8 cellular contexts compared by ENCODE assay signal in the genomic region with DNA sequence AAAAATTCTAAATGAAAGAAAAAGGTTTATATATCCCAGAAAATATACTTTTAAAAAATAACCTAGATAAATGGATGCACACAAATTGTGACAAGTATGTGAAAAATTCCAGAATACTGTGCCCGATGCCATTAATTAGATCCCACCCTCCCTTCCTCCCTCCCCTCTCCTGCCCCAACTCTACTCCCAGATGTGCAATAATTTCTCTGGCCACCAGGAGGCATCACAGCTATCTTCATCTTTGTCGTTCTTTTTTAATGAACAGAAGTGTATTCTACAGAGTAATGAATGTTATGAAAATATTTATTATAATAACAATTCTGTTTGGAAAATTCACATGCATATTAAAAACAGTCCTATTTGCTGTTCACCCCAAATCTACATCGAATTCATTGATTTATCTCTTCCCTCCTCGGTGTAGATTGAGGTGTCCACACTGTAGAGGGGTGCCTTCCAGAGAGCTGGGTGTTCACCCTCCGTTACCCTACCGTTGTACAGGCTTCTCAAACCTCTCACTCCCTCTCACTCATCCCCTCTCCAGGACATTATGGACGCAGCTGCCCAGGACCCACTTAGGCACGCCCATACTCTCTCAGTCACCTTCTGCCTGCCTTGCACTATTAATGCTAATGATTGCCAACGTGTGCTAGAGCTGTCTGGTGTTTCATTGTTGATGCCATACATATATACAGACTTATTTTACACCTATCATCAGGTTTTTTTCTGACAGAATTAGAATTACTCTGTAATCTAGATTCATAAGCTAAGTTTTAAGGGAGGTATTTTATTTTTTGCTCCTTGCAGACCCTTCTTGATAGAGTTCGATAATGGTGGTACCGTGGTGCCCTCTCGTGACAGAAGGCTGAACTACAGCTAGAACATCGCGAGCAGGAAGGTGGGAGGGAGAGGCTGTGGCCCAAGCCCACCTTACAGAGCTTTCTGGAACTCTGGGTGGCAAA. TPM values are rescaled to one million over a fixed set of nuclear protein-coding genes. Genes with fewer than 3 reads are reported as not detected.
DNase-seq lines count a peak whose midpoint lies in the region; ATAC-seq lines count a peak whose summit lies in the region.

No MANE protein-coding gene starts in this region.

- no CpG with 5 or more reads among the region's 14 CpGs for WGBS in mesendoderm (ENCODE audit: extremely low coverage, insufficient coverage, low lambda C conversion rate)

- no peaks in the 10 kb centered on the region for H3K79me2 ChIP-seq in ACC112 (ENCODE audit: control insufficient read depth, insufficient read depth, low read length, unreplicated experiment)
- H3K79me2 ChIP-seq in mesendoderm (ENCODE audit: control insufficient read depth, insufficient read depth, low read length) = no peaks in the 10 kb centered on the region

- H3K27ac ChIP-seq in ACC112 (ENCODE audit: low read depth, low read length) (no peak overlapping the region), mesendoderm (ENCODE audit: low read depth, low read length) (no peak overlapping the region)

- H3K4ac ChIP-seq in mesendoderm (ENCODE audit: low read depth, low read length) = no peak overlapping the region

- H3K18ac ChIP-seq in mesendoderm (ENCODE audit: low read length) = no peak overlapping the region

- no peak overlapping the region for H2AK5ac ChIP-seq in mesendoderm (ENCODE audit: low read length)

- H4K5ac ChIP-seq in mesendoderm (ENCODE audit: low read length) = no peak overlapping the region

- H3K27me3 ChIP-seq in ACC112 (ENCODE audit: insufficient read depth, low read length) (no peaks in the 10 kb centered on the region), mesendoderm (ENCODE audit: insufficient read depth, low read length, poor library complexity) (no peaks in the 10 kb centered on the region)

- no peak overlapping the region for H2BK120ac ChIP-seq in mesendoderm (ENCODE audit: low read depth, low read length)

- H3K36me3 ChIP-seq in ACC112 (ENCODE audit: insufficient read depth, low read length) = no peaks in the 10 kb centered on the region
- H3K36me3 ChIP-seq in mesendoderm (ENCODE audit: control insufficient read depth, insufficient read depth, low read length) = no peaks in the 10 kb centered on the region

- no peak overlapping the region for H3K23ac ChIP-seq in mesendoderm (ENCODE audit: low read length)

- H2BK5ac ChIP-seq in mesendoderm (ENCODE audit: low read length) = no peak overlapping the region

- no peak overlapping the region for H4K8ac ChIP-seq in mesendoderm (ENCODE audit: low read depth, low read length)

- ATAC-seq in GM18868 (IDR thresholded peaks at IDR 0.05; ENCODE audit: unreplicated experiment) (peak; percentile 89), HG03432 (IDR thresholded peaks at IDR 0.05; ENCODE audit: unreplicated experiment) (peak; percentile 85)

- H2BK15ac ChIP-seq in mesendoderm (replicated peaks; ENCODE audit: low read depth) = no peak overlapping the region

- no peaks in the 10 kb centered on the region for H3K4me1 ChIP-seq in ACC112 (ENCODE audit: control insufficient read depth, insufficient read depth, low read length, unreplicated experiment)
- H3K4me1 ChIP-seq in mesendoderm (ENCODE audit: control insufficient read depth, low read depth, low read length) = no peaks in the 10 kb centered on the region

- H3K4me2 ChIP-seq in mesendoderm (ENCODE audit: low read length) = no peak overlapping the region

- H3K79me1 ChIP-seq in mesendoderm (ENCODE audit: low read length) = no peaks in the 10 kb centered on the region

- no peak overlapping the region for H3K9ac ChIP-seq in mesendoderm (ENCODE audit: low read length)

- H2AFZ ChIP-seq in ACC112 (ENCODE audit: low read length, unreplicated experiment) = peak overlapping the region; percentile 48

- H3K4me3 ChIP-seq in ACC112 (ENCODE audit: low read depth, low read length) (peak overlapping the region; percentile 57), mesendoderm (ENCODE audit: low read length) (no peak overlapping the region)

- H3K56ac ChIP-seq in mesendoderm (ENCODE audit: low read length) = peak overlapping the region; percentile 49

- DNase-seq in NCI-H69 (lab: John Stamatoyannopoulos, UW) (peak; percentile 65), mesendoderm (peak; percentile 73)
- peak; percentile 61 to 68 for DNase-seq in activated CD4-positive, alpha-beta T cell treated with anti-CD3 and anti-CD28 coated beads, Interleukin-2, amount 50 U/mL, for 48 hours
- DNase-seq in effector CD4-positive, alpha-beta T cell = peak; percentile 36
- peak; percentile 23 for DNase-seq in stimulated activated CD8-positive, alpha-beta memory T cell treated with anti-CD3 and anti-CD28 coated beads, Interleukin-7, amount 100 ng/mL, for 24 hours (ENCODE audit: low read depth)

RNA-seq across cellular contexts. Expression of gene RAB40AL, which starts 14.1 kb away (rescaled TPM):
- not detected for polyA plus RNA-seq in mesendoderm (2013, experiment 1 of 2)
- polyA plus RNA-seq in mesendoderm (2013, experiment 2 of 2) = 0.06 TPM

Comparison
In these comparisons a context has a peak if more than half of its experiments do, and no peak if none do; other contexts are left out.
1. DNase-seq: peak in every context shown above with its lines; median percentile 73 in mesendoderm; 65 in NCI-H69; 64 in activated CD4-positive, alpha-beta T cell treated with anti-CD3 and anti-CD28 coated beads, Interleukin-2, amount 50 U/mL, for 48 hours; 36 in effector CD4-positive, alpha-beta T cell; 23 in stimulated activated CD8-positive, alpha-beta memory T cell treated with anti-CD3 and anti-CD28 coated beads, Interleukin-7, amount 100 ng/mL, for 24 hours.